In the genomic region with DNA sequence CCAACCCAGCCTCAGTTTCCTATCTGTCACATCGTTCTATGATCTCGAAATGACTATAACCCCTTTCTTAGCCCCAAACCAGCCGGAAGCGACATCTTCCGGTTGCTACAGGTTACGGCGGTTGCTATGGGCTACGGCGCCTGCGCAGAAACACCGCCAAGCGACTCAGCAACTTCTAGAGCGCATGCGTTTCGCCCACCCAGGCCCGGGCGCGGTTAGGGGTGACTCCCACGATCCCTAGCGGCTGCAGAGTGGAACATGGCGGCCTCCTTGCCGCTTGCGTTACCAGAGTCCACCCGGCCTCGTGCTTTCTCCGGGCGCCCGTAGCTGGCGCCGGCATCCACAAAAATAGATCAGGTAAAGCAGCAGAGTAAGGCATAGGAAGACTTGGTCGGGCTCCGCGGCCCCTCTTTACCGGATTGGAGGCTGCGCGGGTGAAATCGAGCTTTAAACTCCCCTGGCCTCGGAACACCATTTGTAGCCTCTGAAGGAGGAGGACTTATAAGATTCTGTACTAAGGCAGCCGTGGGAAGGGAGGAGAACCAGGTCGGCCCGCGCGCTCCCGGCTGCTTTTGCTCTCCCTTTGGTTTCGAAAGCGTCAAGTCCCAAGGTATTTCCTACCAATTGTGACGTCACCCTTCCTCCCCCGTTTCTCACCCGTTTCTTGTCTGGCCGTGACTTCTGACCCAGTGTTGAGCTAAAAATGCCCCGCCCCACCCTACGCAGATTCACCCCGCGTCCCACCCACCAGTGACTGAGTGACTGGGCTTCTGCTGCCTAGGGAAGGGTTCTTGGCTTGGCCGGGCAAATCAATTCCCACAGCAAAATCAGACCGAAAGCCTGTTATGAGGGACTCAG, we compare ENCODE assay signal across 8 cellular contexts. TPM values are rescaled to one million over a fixed set of nuclear protein-coding genes. Genes with fewer than 3 reads are reported as not detected.
A peak's percentile ranks its signal among the peaks of the same experiment; 100 is the strongest.
DNase-seq lines count a peak whose midpoint lies in the region; ATAC-seq, FAIRE-seq and TF ChIP-seq lines count a peak whose summit lies in the region.

No MANE protein-coding gene starts in this region.

- DNase-seq in AG08396 (ENCODE audit: low spot score) (peak; percentile 97), NCI-H2196 treated with DMSO at 0.1 percent for 48 hours (lab: John Stamatoyannopoulos, UW; ENCODE audit: unreplicated experiment) (peak; percentile 90), WERI-Rb-1 (peak; percentile 97), cardiac fibroblast (ENCODE audit: low read depth in 2 of 2) (peak; percentile 99), iPS-NIHi7 (ENCODE audit: extremely low spot score) (peak; percentile 99), small intestine (peak; percentile 92)

- H3K27me3 ChIP-seq in WERI-Rb-1 (ENCODE audit: insufficient read depth, low read depth, severe bottlenecking), result no peaks in the 10 kb centered on the region
- no peaks in the 10 kb centered on the region for H3K27me3 ChIP-seq in small intestine (ENCODE audit: control insufficient read depth in 2 of 2, insufficient read depth in 2 of 2, low read length in 2 of 2)

- no peak for FAIRE-seq in small intestine (lab: Jason Lieb, UNC)

- no peak for TF ChIP-seq CTCF in WERI-Rb-1 (IDR thresholded peaks at IDR 0.05; ENCODE audit: low read depth, low read length)
- TF ChIP-seq CTCF in cardiac fibroblast (IDR thresholded peaks at IDR 0.05; ENCODE audit: low read depth, low read length), result no peak

- peak overlapping the region; percentile 89 for H3K27ac ChIP-seq in WERI-Rb-1
- peak overlapping the region; percentile 98 to 99 for H3K27ac ChIP-seq in small intestine (ENCODE audit: low read depth in 1 of 2, low read length in 1 of 2)

- H3K36me3 ChIP-seq in WERI-Rb-1 (peaks cover 5% of the 10 kb centered on the region; the same call in 1 of the 2 replicates), small intestine (ENCODE audit: control insufficient read depth in 2 of 2, insufficient read depth in 2 of 2, low read length in 2 of 2) (no peaks in the 10 kb centered on the region)

- peak; percentile 86 for ATAC-seq in GM18907 (IDR thresholded peaks at IDR 0.05; ENCODE audit: unreplicated experiment)
- peak; percentile 78 for ATAC-seq in HG03135 (IDR thresholded peaks at IDR 0.05; ENCODE audit: unreplicated experiment)

- WGBS in small intestine, 3 donors, result 0% methylated on average over 56 of the region's 56 CpGs

- peak overlapping the region; percentile 97 for H3K4me3 ChIP-seq in WERI-Rb-1 (ENCODE audit: low read depth, low read length)
- H3K4me3 ChIP-seq in cardiac fibroblast (replicated peaks in 1 of 2; ENCODE audit: low read depth in 2 of 2, low read length in 2 of 2), result peak overlapping the region; percentile 77 to 78
- H3K4me3 ChIP-seq in small intestine (ENCODE audit: low read depth in 1 of 2, low read length in 2 of 2), result peak overlapping the region; percentile 66 to 83

- peaks cover 1 to 13% of the 10 kb centered on the region in 2 donors for H3K4me1 ChIP-seq in small intestine (ENCODE audit: control insufficient read depth in 2 of 2, insufficient read depth in 1 of 2, low read depth in 1 of 2, low read length in 1 of 2)

- no peaks in the 10 kb centered on the region for H3K9me3 ChIP-seq in WERI-Rb-1 (ENCODE audit: severe bottlenecking)
- no peaks in the 10 kb centered on the region for H3K9me3 ChIP-seq in small intestine (ENCODE audit: control insufficient read depth, low read depth)

RNA-seq across cellular contexts. Expression of gene SDCBP2, which starts 3.5 kb away (rescaled TPM):
- 100 to 1,000 TPM; 102 to 724 (median 481) TPM for polyA plus RNA-seq in small intestine

RNA-seq across cellular contexts. Expression of gene SNPH, which starts 59.3 kb away (rescaled TPM):
- polyA plus RNA-seq in small intestine, result 1 to 10 TPM in 1 of 3 donors, under 1 TPM in 2; 0.45 to 3.2 (median 0.81) TPM

Comparison
In these comparisons a context has a peak if more than half of its experiments do, and no peak if none do; other contexts are left out.
1. Peak in every context shown above with its lines: DNase-seq, ATAC-seq, H3K4me3 ChIP-seq and H3K27ac ChIP-seq.